Comparison of ENCODE assay signal across 26 cellular contexts in the genomic region with DNA sequence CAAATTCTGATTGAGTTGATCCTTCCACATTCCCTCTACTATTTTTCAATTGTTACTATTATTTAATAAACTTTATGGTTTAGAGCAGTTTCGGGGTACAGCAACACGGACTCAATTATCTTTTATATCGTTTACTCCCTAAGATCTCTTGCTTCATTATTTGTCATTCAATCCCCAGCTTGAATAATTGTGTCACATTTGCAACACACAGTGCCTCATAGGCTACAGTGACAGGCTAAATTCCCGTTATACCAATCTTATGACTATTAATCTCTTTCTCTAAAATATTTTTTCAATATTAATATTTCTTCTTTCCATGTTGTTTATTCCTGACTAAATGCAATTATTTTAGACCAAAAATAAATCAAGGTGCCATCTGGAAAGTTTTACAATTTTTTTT. TPM values are rescaled to one million over a fixed set of nuclear protein-coding genes. Genes with fewer than 3 reads are reported as not detected.
"Had no signal": no experiment of that assay in that cellular context is flagged by ENCODE, and none has a peak within 500 bp of the region (broad histone marks: within the 10 kb centered on the region; RNA-seq: fewer than 3 reads in every experiment).

No MANE protein-coding gene starts in this region.

- H3K27ac ChIP-seq: colonic mucosa, coronary artery, dorsolateral prefrontal cortex, epithelial cell of prostate, esophagus muscularis mucosa, esophagus squamous epithelium, foreskin keratinocyte, gastroesophageal sphincter, heart left ventricle, heart right ventricle had no signal

- H3K4me3 ChIP-seq: colonic mucosa, coronary artery, dorsolateral prefrontal cortex, esophagus muscularis mucosa, esophagus squamous epithelium, gastroesophageal sphincter, heart left ventricle, heart right ventricle had no signal

- H3K4me1 ChIP-seq: colonic mucosa, esophagus muscularis mucosa, esophagus squamous epithelium, foreskin keratinocyte, gastroesophageal sphincter, heart right ventricle had no signal

- H3K9me3 ChIP-seq: colonic mucosa, esophagus muscularis mucosa, esophagus squamous epithelium, gastroesophageal sphincter, heart left ventricle, heart right ventricle had no signal

- ATAC-seq: effector memory CD8-positive, alpha-beta T cell; esophagus mucosa; foreskin keratinocyte; gastroesophageal sphincter; heart left ventricle; heart right ventricle had no signal

- H3K27me3 ChIP-seq: colonic mucosa, dorsolateral prefrontal cortex, esophagus muscularis mucosa, esophagus squamous epithelium, foreskin keratinocyte, gastroesophageal sphincter, heart left ventricle had no signal

- DNase-seq: colonic mucosa; cortex of kidney; dermis blood vessel endothelial cell; dorsolateral prefrontal cortex; effector CD4-positive, alpha-beta T cell; effector CD8-positive, alpha-beta T cell; effector memory CD4-positive, alpha-beta T cell; effector memory CD8-positive, alpha-beta T cell; endodermal cell; erythroblast; esophagus squamous epithelium; foreskin fibroblast; foreskin keratinocyte; foreskin melanocyte; glutamatergic neuron; head of caudate nucleus; heart left ventricle; heart right ventricle had no signal

- H3K36me3 ChIP-seq: colonic mucosa, esophagus muscularis mucosa, esophagus squamous epithelium, gastroesophageal sphincter, heart left ventricle, heart right ventricle had no signal

RNA-seq across cellular contexts. Expression of a gene that starts 4.0 kb away (rescaled TPM):
- total RNA-seq: dermis microvascular lymphatic vessel endothelial cell, endothelial cell of umbilical vein, foreskin keratinocyte, glomerular endothelial cell had no signal
- polyA plus RNA-seq: endothelial cell of umbilical vein, foreskin keratinocyte had no signal
